Comparison of ENCODE assay signal across 12 cellular contexts in the genomic region with DNA sequence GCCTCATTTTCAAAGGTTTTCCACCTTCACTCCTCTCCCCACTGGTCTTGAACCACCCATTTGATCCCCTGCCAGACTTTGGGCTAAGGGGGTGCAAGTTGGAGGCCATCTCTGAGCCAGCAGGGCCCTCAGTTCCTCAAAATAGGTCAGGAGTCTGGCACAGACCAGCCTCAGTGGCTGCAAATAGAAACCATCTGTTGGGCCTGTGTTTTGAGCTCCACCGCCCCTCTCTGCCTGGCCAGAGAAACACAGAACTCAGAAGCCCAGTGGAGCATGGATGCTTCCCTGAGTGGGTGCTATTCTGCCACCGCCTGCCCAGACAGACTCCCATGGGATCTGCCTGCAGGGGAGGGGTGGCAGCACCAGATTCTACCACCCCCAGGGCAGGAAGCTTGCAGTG. TPM values are rescaled to one million over a fixed set of nuclear protein-coding genes. Genes with fewer than 3 reads are reported as not detected.
DNase-seq lines count a peak whose midpoint lies in the region; ATAC-seq and TF ChIP-seq lines count a peak whose summit lies in the region.
"Had no signal": no experiment of that assay in that cellular context is flagged by ENCODE, and none has a peak within 500 bp of the region (broad histone marks: within the 10 kb centered on the region; RNA-seq: fewer than 3 reads in every experiment).

No MANE protein-coding gene starts in this region.

- WGBS in testis, 2 donors: 79% methylated on average over 2 of the region's 2 CpGs; no CpG with 5 or more reads in 1 of the 2 donors

- no peaks in the 10 kb centered on the region for H3K9me3 ChIP-seq in testis

- peaks cover 0 to 1% (median 0%) of the 10 kb centered on the region in 5 experiments for H3K9me3 Mint-ChIP-seq in brain
- H3K9me3 Mint-ChIP-seq: activated naive CD8-positive, alpha-beta T cell treated with anti-CD3 and anti-CD28 coated beads, Interleukin-2, amount 50 U/mL, for 24 hours; dendritic cell treated with granulocyte-macrophage colony-stimulating factor and Interleukin-4, amounts not matched to agents 40 ng/mL and 50 ng/mL, for 4 days had no signal

- H3K27ac Mint-ChIP-seq in brain: peak overlapping the region; percentile 62 to 95 (median 89)
- H3K27ac Mint-ChIP-seq: activated naive CD8-positive, alpha-beta T cell treated with anti-CD3 and anti-CD28 coated beads, Interleukin-2, amount 50 U/mL, for 24 hours; dendritic cell treated with granulocyte-macrophage colony-stimulating factor and Interleukin-4, amounts not matched to agents 40 ng/mL and 50 ng/mL, for 4 days had no signal

- peaks cover 96% of the 10 kb centered on the region for H3K4me1 Mint-ChIP-seq in brain

- no peak overlapping the region for H3K4me3 Mint-ChIP-seq in brain
- H3K4me3 Mint-ChIP-seq: activated naive CD8-positive, alpha-beta T cell treated with anti-CD3 and anti-CD28 coated beads, Interleukin-2, amount 50 U/mL, for 24 hours; dendritic cell treated with granulocyte-macrophage colony-stimulating factor and Interleukin-4, amounts not matched to agents 40 ng/mL and 50 ng/mL, for 4 days had no signal

- no peak for TF ChIP-seq POLR2A in testis (IDR thresholded peaks at IDR 0.05)

- intact Hi-C loops in testis (cut with DNase I; ENCODE audit: low total_unique reads): no loop called here

- H3K27me3 Mint-ChIP-seq in brain: no peaks in the 10 kb centered on the region
- H3K27me3 Mint-ChIP-seq: activated naive CD8-positive, alpha-beta T cell treated with anti-CD3 and anti-CD28 coated beads, Interleukin-2, amount 50 U/mL, for 24 hours; dendritic cell treated with granulocyte-macrophage colony-stimulating factor and Interleukin-4, amounts not matched to agents 40 ng/mL and 50 ng/mL, for 4 days had no signal

- no peak for ATAC-seq in HG03196 (IDR thresholded peaks at IDR 0.05; ENCODE audit: unreplicated experiment)
- ATAC-seq: activated naive CD8-positive, alpha-beta T cell treated with anti-CD3 and anti-CD28 coated beads, Interleukin-2, amount 50 U/mL, for 24 hours had no signal

- H3K27ac ChIP-seq in testis: no peak overlapping the region

- H3K4me3 ChIP-seq in testis: no peak overlapping the region

- peaks cover 25% of the 10 kb centered on the region for H3K4me1 ChIP-seq in testis

- DNase-seq in NAMALWA (ENCODE audit: low spot score) (peak; percentile 59), hypothalamus (lab: John Stamatoyannopoulos, UW) (peak in 34 of 51 donors; percentile 17 to 83 (median 48)), testis (peak; percentile 39), NCI-H748 treated with DMSO at 0.1 percent for 48 hours (lab: John Stamatoyannopoulos, UW) (no peak)
- no peak for DNase-seq in activated CD4-positive, alpha-beta T cell treated with anti-CD3 and anti-CD28 coated beads, Interleukin-2, amount 50 U/mL, for 4 hours
- DNase-seq: activated CD8-positive, alpha-beta memory T cell treated with anti-CD3 and anti-CD28 coated beads, Interleukin-2, amount 50 U/mL, for 4 hours; activated naive CD8-positive, alpha-beta T cell treated with anti-CD3 and anti-CD28 coated beads, Interleukin-2, amount 50 U/mL, for 24 hours; NCI-H524 treated with DMSO at 0.1 percent for 48 hours; SIG-M5 had no signal

- H3K27me3 ChIP-seq in testis: no peaks in the 10 kb centered on the region

- no peaks in the 10 kb centered on the region for H3K36me3 Mint-ChIP-seq in brain

- TF ChIP-seq CTCF in brain (conservative IDR thresholded peaks at IDR 0.05) (no peak), testis (IDR thresholded peaks at IDR 0.05) (no peak)

- H3K36me3 ChIP-seq in testis (ENCODE audit: low read depth, missing control alignments): no peaks in the 10 kb centered on the region

RNA-seq across cellular contexts. Expression of a gene that starts 56.3 kb away (rescaled TPM):
- 59.3 TPM for polyA plus RNA-seq in brain (ENCODE audit: insufficient read depth, low read depth, low replicate concordance)
- 1 to 10 TPM; 1.4 to 2.2 TPM for total RNA-seq in testis
- 4.3 TPM for polyA plus RNA-seq in testis (ENCODE audit: insufficient read depth, low read depth, low replicate concordance)

Comparison
In these comparisons a context has a peak if more than half of its experiments do, and no peak if none do; other contexts are left out.
1. DNase-seq: peak in NAMALWA (single experiment), hypothalamus (34 of 51) and testis (single experiment); none in activated CD4-positive, alpha-beta T cell treated with anti-CD3 and anti-CD28 coated beads, Interleukin-2, amount 50 U/mL, for 4 hours (0 of 2) and NCI-H748 treated with DMSO at 0.1 percent for 48 hours (single experiment).
2. RNA of a gene that starts 56.3 kb away (polyA plus RNA-seq): 59.3 TPM in brain (single experiment); 4.3 TPM in testis (single experiment); every median in the first group is over 10 times any median in the second.